In genomic region chr2:185290012-185290411, GRCh38 we compare ENCODE assay signal across 7 cellular contexts.
DNase-seq lines count a peak whose midpoint lies in the region.
"Not testable (repeated sequence)": the region's sequence is repeated elsewhere in the genome, so short reads cannot be mapped to it uniquely, and the experiment has no call there.

No MANE protein-coding gene starts in this region.

- not testable (repeated sequence) for H3K27me3 ChIP-seq in neuron (ENCODE audit: insufficient read depth, low read length)

- not testable (repeated sequence) for H3K4me1 ChIP-seq in neuron (ENCODE audit: insufficient read depth, low read length)

- peak overlapping the region; percentile 14 for H2AFZ ChIP-seq in neuron (ENCODE audit: low read depth, low read length)

- H3K4me3 ChIP-seq in neuron (ENCODE audit: low read length), result not testable (repeated sequence)

- H3K9me3 ChIP-seq in neuron (ENCODE audit: low read length), result not testable (repeated sequence)

- H3K36me3 ChIP-seq in neuron (ENCODE audit: insufficient read depth, low read length), result not testable (repeated sequence)

- DNase-seq in DMS153 treated with DMSO at 0.1 percent for 48 hours (lab: John Stamatoyannopoulos, UW; ENCODE audit: unreplicated experiment) (peak; percentile 47), LHCN-M2 (ENCODE audit: low read depth) (peak; percentile 10), NCI-H2227 treated with DMSO at 0.1 percent for 48 hours (lab: John Stamatoyannopoulos, UW) (peak; percentile 40), RPMI7951 (ENCODE audit: low read depth) (peak; percentile 20), ecto neural progenitor cell (ENCODE audit: low spot score) (peak; percentile 62), islet precursor cell (peak; percentile 72)

Comparison
In these comparisons a context has a peak if more than half of its experiments do, and no peak if none do; other contexts are left out.
1. DNase-seq: peak in every context shown above with its lines; median percentile 72 in islet precursor cell; 62 in ecto neural progenitor cell; 47 in DMS153 treated with DMSO at 0.1 percent for 48 hours; 40 in NCI-H2227 treated with DMSO at 0.1 percent for 48 hours; 20 in RPMI7951; 10 in LHCN-M2.